ENCODE assay signal across 30 cellular contexts in the genomic region with DNA sequence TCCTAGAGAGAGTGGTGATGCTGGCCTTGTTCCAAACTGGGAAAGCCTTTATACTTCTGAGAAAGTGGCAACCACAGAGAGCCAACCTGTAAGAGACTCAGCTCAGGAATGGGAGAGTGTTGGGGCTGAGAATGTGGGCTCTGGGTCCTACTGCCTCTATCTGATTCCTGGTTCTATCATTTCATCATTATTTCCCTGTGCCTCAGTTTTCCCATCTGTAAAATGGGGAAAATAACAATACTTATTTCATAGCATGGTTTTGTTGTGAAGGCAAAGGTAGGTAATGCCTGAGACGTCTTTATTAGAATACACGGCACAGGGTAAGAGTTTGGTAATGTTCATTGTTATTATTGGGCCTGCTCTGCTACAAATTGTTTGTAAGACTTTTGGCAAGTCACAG.
"Had no signal": no experiment of that assay in that cellular context is flagged by ENCODE, and none has a peak within 500 bp of the region (broad histone marks: within the 10 kb centered on the region; RNA-seq: fewer than 3 reads in every experiment).

No MANE protein-coding gene starts in this region.

- ATAC-seq: foreskin keratinocyte; gastroesophageal sphincter; heart left ventricle; left lobe of liver; mucosa of descending colon; natural killer cell treated with Interleukin-12 subunit alpha and Interleukin-12 subunit beta and Interleukin-15 and Interleukin-18, amount 100 ng/mL, for 72 hours; sciatic nerve; stimulated activated naive CD8-positive, alpha-beta T cell treated with anti-CD3 and anti-CD28 coated beads, Interleukin-15, amount 100 ng/mL, for 72 hours had no signal

- H3K36me3 Mint-ChIP-seq: naive B cell; natural killer cell treated with Interleukin-12 subunit alpha and Interleukin-12 subunit beta and Interleukin-15 and Interleukin-18, amount 100 ng/mL, for 72 hours had no signal

- H3K9me3 ChIP-seq: gastroesophageal sphincter, heart left ventricle, mucosa of descending colon, neutrophil, suprapubic skin, thyroid gland, vagina had no signal

- H3K4me1 Mint-ChIP-seq: naive B cell had no signal

- H3K4me2 ChIP-seq: hepatocyte, smooth muscle cell had no signal

- H3K4me1 ChIP-seq: foreskin keratinocyte, gastroesophageal sphincter, suprapubic skin, vagina had no signal

- H3K9ac ChIP-seq: parathyroid adenoma had no signal

- H3K79me2 ChIP-seq: hepatocyte, parathyroid adenoma had no signal

- H3K36me3 ChIP-seq: neutrophil, vagina had no signal

- H3K27me3 ChIP-seq: foreskin keratinocyte, gastroesophageal sphincter, heart left ventricle, hepatocyte, neutrophil, suprapubic skin, thyroid gland, vagina had no signal

- H3K4me3 ChIP-seq: dorsolateral prefrontal cortex, gastroesophageal sphincter, heart left ventricle, hepatocyte, lung, mucosa of descending colon, smooth muscle cell, suprapubic skin, thyroid gland, vagina had no signal

- H2AFZ ChIP-seq: hepatocyte, parathyroid adenoma had no signal

- H3K27ac ChIP-seq: dorsolateral prefrontal cortex, foreskin keratinocyte, gastroesophageal sphincter, heart left ventricle, hepatocyte, neutrophil, parathyroid adenoma, suprapubic skin, thyroid gland, vagina had no signal

- DNase-seq: dorsolateral prefrontal cortex; effector CD4-positive, alpha-beta T cell; foreskin keratinocyte; heart left ventricle; kidney; mesenchymal stem cell; mucosa of descending colon; naive B cell; stimulated activated CD4-positive, alpha-beta T cell treated with anti-CD3 and anti-CD28 coated beads, Interleukin-12 subunit alpha, Interleukin-12 subunit beta, amount 100 ng/mL, for 4 hours; stimulated activated CD4-positive, alpha-beta T cell treated with anti-CD3 and anti-CD28 coated beads, Interleukin-1b, Interleukin-23, amount 100 ng/mL, for 48 hours; stimulated activated CD4-positive, alpha-beta T cell treated with anti-CD3 and anti-CD28 coated beads, Interleukin-4, amount 100 ng/mL, for 1 hour; stimulated activated CD8-positive, alpha-beta memory T cell treated with anti-CD3 and anti-CD28 coated beads, Interleukin-4, amount 100 ng/mL, for 48 hours; stimulated activated naive CD4-positive, alpha-beta T cell; stimulated activated naive CD8-positive, alpha-beta T cell treated with anti-CD3 and anti-CD28 coated beads, Interleukin-15, amount 100 ng/mL, for 72 hours; thyroid gland; trophoblast cell had no signal

- FAIRE-seq: kidney had no signal

- H3K27ac Mint-ChIP-seq: mesothelial cell of epicardium; naive B cell; natural killer cell treated with Interleukin-12 subunit alpha and Interleukin-12 subunit beta and Interleukin-15 and Interleukin-18, amount 100 ng/mL, for 72 hours; progenitor cell of endocrine pancreas; stimulated activated naive CD8-positive, alpha-beta T cell treated with anti-CD3 and anti-CD28 coated beads, Interleukin-15, amount 100 ng/mL, for 72 hours had no signal

- H3K27me3 Mint-ChIP-seq: progenitor cell of endocrine pancreas had no signal

- H3K9me3 Mint-ChIP-seq: mesothelial cell of epicardium; natural killer cell treated with Interleukin-12 subunit alpha and Interleukin-12 subunit beta and Interleukin-15 and Interleukin-18, amount 100 ng/mL, for 72 hours; neural crest cell; stimulated activated naive CD8-positive, alpha-beta T cell treated with anti-CD3 and anti-CD28 coated beads, Interleukin-15, amount 100 ng/mL, for 72 hours had no signal

- H3K4me3 Mint-ChIP-seq: mesothelial cell of epicardium; naive B cell; natural killer cell treated with Interleukin-12 subunit alpha and Interleukin-12 subunit beta and Interleukin-15 and Interleukin-18, amount 100 ng/mL, for 72 hours; neural crest cell; stimulated activated naive CD8-positive, alpha-beta T cell treated with anti-CD3 and anti-CD28 coated beads, Interleukin-15, amount 100 ng/mL, for 72 hours had no signal
